Comparison of ENCODE assay signal across 15 cellular contexts in genomic region chr2:39381653-39382052, GRCh38. TPM values are rescaled to one million over a fixed set of nuclear protein-coding genes. Genes with fewer than 3 reads are reported as not detected.
A peak's percentile ranks its signal among the peaks of the same experiment; 100 is the strongest.
DNase-seq lines count a peak whose midpoint lies in the region; ATAC-seq and TF ChIP-seq lines count a peak whose summit lies in the region.
"Had no signal": no experiment of that assay in that cellular context is flagged by ENCODE, and none has a peak within 500 bp of the region (broad histone marks: within the 10 kb centered on the region; RNA-seq: fewer than 3 reads in every experiment).

No MANE protein-coding gene starts in this region.

- no peaks in the 10 kb centered on the region for H3K23me2 ChIP-seq in H9 (ENCODE audit: insufficient read length, low read depth, low read length, poor library complexity, severe bottlenecking)

- H3T11ph ChIP-seq in H9 (ENCODE audit: low read length): no peak overlapping the region

- H3K27me3 ChIP-seq in H9 (ENCODE audit: insufficient read depth, low read length) (no peaks in the 10 kb centered on the region), PC-9 (ENCODE audit: insufficient read depth, low read depth) (no peaks in the 10 kb centered on the region)
- H3K27me3 ChIP-seq: BE2C, MG63 had no signal

- no peak overlapping the region for H3K56ac ChIP-seq in H9 (ENCODE audit: insufficient read length, low read depth, low read length)

- H3K4ac ChIP-seq in H9 (ENCODE audit: low read depth, low read length): no peak overlapping the region

- no peak overlapping the region for H2AK5ac ChIP-seq in H9 (ENCODE audit: insufficient read length, low read length)

- DNase-seq in H9: no peak
- no peak for DNase-seq in T-helper 17 cell
- peak; percentile 58 for DNase-seq in islet precursor cell
- DNase-seq in sciatic nerve (ENCODE audit: low spot score): no peak
- no peak for DNase-seq in mucosa of gallbladder (ENCODE audit: low spot score)
- no peak for DNase-seq in PC-9
- DNase-seq: activated CD8-positive, alpha-beta T cell treated with anti-CD3 and anti-CD28 coated beads for 36 hours; amniotic stem cell; BE2C; MG63; NCI-H1694 treated with DMSO at 0.1 percent for 48 hours; substantia nigra had no signal

- TF ChIP-seq CTCF in H9 (conservative IDR thresholded peaks at IDR 0.05) (0 out of 3 replicates have a peak, but pooled peaks have one; percentile 17), PC-9 (conservative IDR thresholded peaks at IDR 0.05) (no peak)

- H3K4me1 ChIP-seq in H9 (ENCODE audit: insufficient read depth, low read length) (peaks cover 13% of the 10 kb centered on the region; the same call in 1 of the 2 replicates), PC-9 (replicated peaks; ENCODE audit: insufficient read depth) (no peaks in the 10 kb centered on the region)

- peaks cover 3% of the 10 kb centered on the region; the same call in 1 of the 2 replicates for H3K79me2 ChIP-seq in H9 (ENCODE audit: insufficient read depth, low read length)
- peaks cover 51% of the 10 kb centered on the region for H3K79me2 ChIP-seq in PC-9 (ENCODE audit: low read depth)

- H4K5ac ChIP-seq in H9 (ENCODE audit: insufficient read length, low read depth, low read length): no peak overlapping the region

- H2BK5ac ChIP-seq in H9 (ENCODE audit: insufficient read length, low read length): no peak overlapping the region

- H3K27me3 Mint-ChIP-seq in H9 (ENCODE audit: low read depth): no peaks in the 10 kb centered on the region
- no peaks in the 10 kb centered on the region for H3K27me3 Mint-ChIP-seq in T-helper 17 cell
- H3K27me3 Mint-ChIP-seq: activated CD8-positive, alpha-beta T cell treated with anti-CD3 and anti-CD28 coated beads for 36 hours had no signal

- no peaks in the 10 kb centered on the region for H3F3A ChIP-seq in PC-9 (ENCODE audit: insufficient read depth, low read depth)

- H3K36me3 ChIP-seq in PC-9 (ENCODE audit: low read depth): no peaks in the 10 kb centered on the region
- H3K36me3 ChIP-seq: BE2C, MG63 had no signal

- POLR2A ChIA-PET in PC-9 (lab: Charles Lee; ENCODE audit: unreplicated experiment): no interaction called here

- no peak overlapping the region for H4K91ac ChIP-seq in H9 (ENCODE audit: insufficient read length, low read depth, low read length)

- H2AFZ ChIP-seq in H9 (ENCODE audit: low read length) (no peak overlapping the region), PC-9 (no peak overlapping the region)
- H2AFZ ChIP-seq: parathyroid adenoma had no signal

- no peak overlapping the region for H4K8ac ChIP-seq in H9 (replicated peaks; ENCODE audit: insufficient read length, low read depth, low read length)

- no CpG with 5 or more reads among the region's 5 CpGs for WGBS in H9 (ENCODE audit: extremely low coverage, insufficient read length, low lambda C conversion rate)

- no peak overlapping the region for H2BK20ac ChIP-seq in H9 (ENCODE audit: low read depth, low read length, poor library complexity, severe bottlenecking)

- no peak for ATAC-seq in T-helper 17 cell
- ATAC-seq in sciatic nerve: peak; percentile 33
- ATAC-seq in HG02938 (IDR thresholded peaks at IDR 0.05; ENCODE audit: unreplicated experiment): no peak
- ATAC-seq: activated CD8-positive, alpha-beta T cell treated with anti-CD3 and anti-CD28 coated beads for 36 hours had no signal

- H3K27ac ChIP-seq in H9 (ENCODE audit: insufficient read length, low read depth, low read length): no peak overlapping the region
- no peak overlapping the region for H3K27ac ChIP-seq in PC-9
- H3K27ac ChIP-seq: parathyroid adenoma had no signal

- H3K36me3 Mint-ChIP-seq in H9 (ENCODE audit: insufficient read depth in 1 of 3, low read depth in 3 of 3): peaks cover 7 to 19% (median 15%) of the 10 kb centered on the region in 3 experiments; a peak in 6 of 7 replicates
- H3K36me3 Mint-ChIP-seq in T-helper 17 cell (ENCODE audit: low read depth): peaks cover 2% of the 10 kb centered on the region

- no peak overlapping the region for H2BK12ac ChIP-seq in H9 (ENCODE audit: insufficient read length, low read depth, low read length)

- no peaks in the 10 kb centered on the region for H3K79me1 ChIP-seq in H9 (ENCODE audit: insufficient read depth, low read depth, low read length, poor library complexity, severe bottlenecking)

- H3K27ac Mint-ChIP-seq in H9: peak overlapping the region in 1 of 3 experiments; percentile 92; a peak in 2 of 7 replicates
- peak overlapping the region; percentile 66 for H3K27ac Mint-ChIP-seq in T-helper 17 cell
- H3K27ac Mint-ChIP-seq: activated CD8-positive, alpha-beta T cell treated with anti-CD3 and anti-CD28 coated beads for 36 hours; activated T-helper 1 cell treated with anti-CD3 and anti-CD28 coated beads, Interleukin-12 subunit alpha, Interleukin-12 subunit beta, Interleukin-2, Interleukin-4 antibody, amounts not matched to agents 30 ng/mL and 10 ng/mL and 1 ng/mL, durations not matched to agents 14 hours and 24 hours and 36 hours had no signal

- no TSS peak for BruUV-seq in PC-9 (replicated peaks; lab: Mats Ljungman, UMichigan)

- H3K4me3 Mint-ChIP-seq in H9: no peak overlapping the region
- no peak overlapping the region for H3K4me3 Mint-ChIP-seq in T-helper 17 cell
- H3K4me3 Mint-ChIP-seq: activated CD8-positive, alpha-beta T cell treated with anti-CD3 and anti-CD28 coated beads for 36 hours; activated T-helper 1 cell treated with anti-CD3 and anti-CD28 coated beads, Interleukin-12 subunit alpha, Interleukin-12 subunit beta, Interleukin-2, Interleukin-4 antibody, amounts not matched to agents 30 ng/mL and 10 ng/mL and 1 ng/mL, durations not matched to agents 14 hours and 24 hours and 36 hours had no signal

- no peak overlapping the region for H3K9ac ChIP-seq in H9 (ENCODE audit: extremely low read depth, insufficient read length, low read length)
- H3K9ac ChIP-seq: parathyroid adenoma had no signal

- H3K14ac ChIP-seq in H9 (ENCODE audit: insufficient read depth, low read length): no peak overlapping the region

- intact Hi-C loops in sciatic nerve (cut with DNase I) (no loop called here), PC-9 (cut with micrococcal nuclease; ENCODE audit: unreplicated experiment) (loop anchor here (1.0 kb wide), 1 partner anchor 25 kb away; no protein-coding TSS in a partner anchor)

- H3K9me3 Mint-ChIP-seq in H9: peaks cover 0 to 8% of the 10 kb centered on the region in 2 experiments; a peak in 3 of 5 replicates

- no peaks in the 10 kb centered on the region for H3K9me2 ChIP-seq in PC-9 (ENCODE audit: insufficient read depth)

- CTCF ChIA-PET in PC-9 (lab: Charles Lee): no interaction called here

- no peaks in the 10 kb centered on the region for H4K20me1 ChIP-seq in H9 (ENCODE audit: control insufficient read depth, insufficient read depth, insufficient read length)
- H4K20me1 ChIP-seq in PC-9 (ENCODE audit: insufficient read depth): peaks cover 5% of the 10 kb centered on the region; the same call in 1 of the 2 replicates

- no peak overlapping the region for H3K18ac ChIP-seq in H9 (ENCODE audit: insufficient read length, low read depth, low read length)

- no peak overlapping the region for H3K23ac ChIP-seq in H9 (ENCODE audit: insufficient read length, low read depth, low read length)

- H3K4me2 ChIP-seq in H9 (ENCODE audit: insufficient read depth, insufficient read length, low read length): no peak overlapping the region
- H3K4me2 ChIP-seq in PC-9: no peak overlapping the region

- H2BK120ac ChIP-seq in H9 (ENCODE audit: low read depth, low read length, poor library complexity, severe bottlenecking): no peak overlapping the region

- no peak overlapping the region for H3K4me3 ChIP-seq in PC-9
- H3K4me3 ChIP-seq: MG63 had no signal

- peaks cover 46% of the 10 kb centered on the region in 2 experiments for H3K4me1 Mint-ChIP-seq in H9
- H3K4me1 Mint-ChIP-seq in T-helper 17 cell: peaks cover 13% of the 10 kb centered on the region

- no peak overlapping the region for H2BK15ac ChIP-seq in H9 (ENCODE audit: low read depth, low read length)

- H3K9me3 ChIP-seq in H9 (ENCODE audit: control insufficient read depth, low read depth, low read length) (no peaks in the 10 kb centered on the region), T-helper 17 cell (ENCODE audit: control insufficient read depth, low read length, poor library complexity, severe bottlenecking) (no peaks in the 10 kb centered on the region), PC-9 (ENCODE audit: insufficient read depth, low read depth) (no peaks in the 10 kb centered on the region; the same call in 1 of the 2 replicates)
- H3K9me3 ChIP-seq: BE2C had no signal

RNA-seq across cellular contexts. Expression of gene MAP4K3, which starts 55.4 kb away (rescaled TPM):
- total RNA-seq in H9 (2021): 34.6 and 37.9 TPM in 2 replicates
- total RNA-seq in T-helper 17 cell: 10 to 100 TPM; 18.8 to 19.7 TPM
- total RNA-seq in sciatic nerve: 50.4 TPM
- total RNA-seq in mucosa of gallbladder: 69.2 TPM
- total RNA-seq in PC-9 (2021): 38.4 and 46.7 TPM in 2 replicates
